ENCODE assay signal across 12 cellular contexts in the genomic region with DNA sequence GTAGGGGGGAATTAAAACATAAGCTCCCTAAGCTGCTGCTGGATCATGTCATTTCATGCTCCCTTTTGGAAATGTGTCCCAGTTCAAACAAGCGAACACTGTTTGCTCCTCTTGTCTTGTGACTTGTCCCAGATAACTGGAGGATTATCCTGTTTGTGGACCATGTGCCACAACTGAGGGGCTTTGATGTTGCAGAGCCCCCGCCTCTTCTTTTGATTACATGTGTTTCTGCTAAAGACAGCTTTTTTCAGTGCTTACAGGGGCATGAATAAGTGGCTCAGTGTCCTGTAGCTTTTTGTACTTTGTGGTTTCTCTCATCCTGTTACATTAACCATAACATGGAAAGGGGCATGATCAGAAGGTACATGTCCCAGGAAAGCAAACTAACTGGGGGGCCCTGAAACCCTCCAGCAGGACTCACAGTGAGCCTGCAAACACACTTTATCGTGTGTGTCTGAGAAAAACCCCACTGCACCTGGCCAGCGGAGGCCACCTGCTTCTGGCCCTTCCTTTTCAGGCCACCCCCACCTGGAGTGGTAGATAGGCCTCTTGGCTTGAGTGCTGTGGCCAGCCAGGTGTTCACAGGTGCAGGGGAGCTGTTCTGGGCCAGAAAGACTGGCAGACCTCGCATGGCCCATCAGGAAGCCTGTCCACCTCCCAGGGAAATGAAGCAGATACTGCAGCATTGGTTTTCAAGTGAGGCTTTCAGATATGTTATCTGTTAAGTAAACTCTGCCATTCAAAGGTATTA.
DNase-seq lines count a peak whose midpoint lies in the region; ATAC-seq and TF ChIP-seq lines count a peak whose summit lies in the region.
"Had no signal": no experiment of that assay in that cellular context is flagged by ENCODE, and none has a peak within 500 bp of the region (broad histone marks: within the 10 kb centered on the region; RNA-seq: fewer than 3 reads in every experiment).

No MANE protein-coding gene starts in this region.

- DNase-seq in Ammon's horn (ENCODE audit: low spot score) (peak; percentile 72), NCI-H2107 treated with DMSO at 0.1 percent for 48 hours (lab: John Stamatoyannopoulos, UW; ENCODE audit: unreplicated experiment) (peak; percentile 91), endodermal cell (peak; percentile 57), osteoblast (ENCODE audit: insufficient read length, low spot score, missing footprints) (no peak)
- DNase-seq in natural killer cell treated with Interleukin-12 subunit alpha and Interleukin-12 subunit beta and Interleukin-15 and Interleukin-18, amount 100 ng/mL, for 72 hours (ENCODE audit: low spot score): no peak
- DNase-seq: spleen; stimulated activated naive CD8-positive, alpha-beta T cell treated with anti-CD3 and anti-CD28 coated beads, Interleukin-15, amount 100 ng/mL, for 72 hours had no signal

- peaks cover 2% of the 10 kb centered on the region for H3K36me3 Mint-ChIP-seq in endodermal cell (ENCODE audit: low read depth)
- no peaks in the 10 kb centered on the region for H3K36me3 Mint-ChIP-seq in natural killer cell treated with Interleukin-12 subunit alpha and Interleukin-12 subunit beta and Interleukin-15 and Interleukin-18, amount 100 ng/mL, for 72 hours

- H3K4me3 ChIP-seq in endodermal cell (ENCODE audit: low read length): no peak overlapping the region
- H3K4me3 ChIP-seq in osteoblast (ENCODE audit: insufficient read depth, low read length): no peak overlapping the region
- H3K4me3 ChIP-seq: K562, SJSA1, spleen had no signal

- 85 to 92% methylated on average over 2 to 5 of the region's 5 CpGs for WGBS in endodermal cell (ENCODE audit: insufficient coverage in 1 of 2, insufficient read length in 1 of 2), 2 experiments

- H3K4me3 Mint-ChIP-seq in endodermal cell: no peak overlapping the region
- H3K4me3 Mint-ChIP-seq in natural killer cell treated with Interleukin-12 subunit alpha and Interleukin-12 subunit beta and Interleukin-15 and Interleukin-18, amount 100 ng/mL, for 72 hours: no peak overlapping the region
- H3K4me3 Mint-ChIP-seq: stimulated activated naive CD8-positive, alpha-beta T cell treated with anti-CD3 and anti-CD28 coated beads, Interleukin-15, amount 100 ng/mL, for 72 hours had no signal

- H3K27ac ChIP-seq in endodermal cell (ENCODE audit: low read depth, low read length): no peak overlapping the region
- H3K27ac ChIP-seq in osteoblast (ENCODE audit: low read depth, low read length): peak overlapping the region; percentile 62
- H3K27ac ChIP-seq: SJSA1, spleen had no signal

- peaks cover 42% of the 10 kb centered on the region for H3K27me3 Mint-ChIP-seq in endodermal cell (ENCODE audit: insufficient read depth)
- H3K27me3 Mint-ChIP-seq in natural killer cell treated with Interleukin-12 subunit alpha and Interleukin-12 subunit beta and Interleukin-15 and Interleukin-18, amount 100 ng/mL, for 72 hours: no peaks in the 10 kb centered on the region
- H3K27me3 Mint-ChIP-seq: stimulated activated naive CD8-positive, alpha-beta T cell treated with anti-CD3 and anti-CD28 coated beads, Interleukin-15, amount 100 ng/mL, for 72 hours had no signal

- TF ChIP-seq CTCF in endodermal cell (conservative IDR thresholded peaks at IDR 0.05) (no peak), osteoblast (IDR thresholded peaks at IDR 0.05; ENCODE audit: extremely low read depth, low read depth, low read length) (no peak)

- H4K20me1 ChIP-seq in osteoblast (ENCODE audit: insufficient read depth, low read length): peaks cover 66% of the 10 kb centered on the region

- no peak overlapping the region for H3K27ac Mint-ChIP-seq in endodermal cell
- H3K27ac Mint-ChIP-seq in natural killer cell treated with Interleukin-12 subunit alpha and Interleukin-12 subunit beta and Interleukin-15 and Interleukin-18, amount 100 ng/mL, for 72 hours: no peak overlapping the region
- H3K27ac Mint-ChIP-seq: stimulated activated naive CD8-positive, alpha-beta T cell treated with anti-CD3 and anti-CD28 coated beads, Interleukin-15, amount 100 ng/mL, for 72 hours had no signal

- H3K9me3 Mint-ChIP-seq in endodermal cell: no peaks in the 10 kb centered on the region
- H3K9me3 Mint-ChIP-seq in natural killer cell treated with Interleukin-12 subunit alpha and Interleukin-12 subunit beta and Interleukin-15 and Interleukin-18, amount 100 ng/mL, for 72 hours: no peaks in the 10 kb centered on the region
- H3K9me3 Mint-ChIP-seq: stimulated activated naive CD8-positive, alpha-beta T cell treated with anti-CD3 and anti-CD28 coated beads, Interleukin-15, amount 100 ng/mL, for 72 hours had no signal

- ATAC-seq in HG02588 (IDR thresholded peaks at IDR 0.05; ENCODE audit: unreplicated experiment): no peak
- ATAC-seq in HG03135 (IDR thresholded peaks at IDR 0.05; ENCODE audit: unreplicated experiment): no peak
- no peak for ATAC-seq in GM21576 (IDR thresholded peaks at IDR 0.05; ENCODE audit: unreplicated experiment)
- ATAC-seq in natural killer cell treated with Interleukin-12 subunit alpha and Interleukin-12 subunit beta and Interleukin-15 and Interleukin-18, amount 100 ng/mL, for 72 hours: no peak
- ATAC-seq: stimulated activated naive CD8-positive, alpha-beta T cell treated with anti-CD3 and anti-CD28 coated beads, Interleukin-15, amount 100 ng/mL, for 72 hours had no signal

- peaks cover 96% of the 10 kb centered on the region for H3K79me2 ChIP-seq in osteoblast (ENCODE audit: insufficient read depth, low read length)

- H3K4me2 ChIP-seq in osteoblast (ENCODE audit: insufficient read depth, low read length): no peak overlapping the region

- H3K4me1 Mint-ChIP-seq in endodermal cell: peaks cover 22% of the 10 kb centered on the region
- no peaks in the 10 kb centered on the region for H3K4me1 Mint-ChIP-seq in natural killer cell treated with Interleukin-12 subunit alpha and Interleukin-12 subunit beta and Interleukin-15 and Interleukin-18, amount 100 ng/mL, for 72 hours (ENCODE audit: low read depth in 2 of 2)
- H3K4me1 Mint-ChIP-seq: stimulated activated naive CD8-positive, alpha-beta T cell treated with anti-CD3 and anti-CD28 coated beads, Interleukin-15, amount 100 ng/mL, for 72 hours had no signal

- H3K36me3 ChIP-seq in endodermal cell (ENCODE audit: control insufficient read depth, insufficient read depth, low read length) (no peaks in the 10 kb centered on the region), osteoblast (ENCODE audit: insufficient read depth, low read length) (peaks cover 84% of the 10 kb centered on the region)

- no peaks in the 10 kb centered on the region for H3K9me3 ChIP-seq in endodermal cell (ENCODE audit: control insufficient read depth, low read length)
- no peaks in the 10 kb centered on the region for H3K9me3 ChIP-seq in osteoblast (ENCODE audit: low read depth, low read length)
- H3K9me3 ChIP-seq: SJSA1, spleen had no signal

- H3K9ac ChIP-seq in endodermal cell (ENCODE audit: extremely low read depth, low read length, poor library complexity, severe bottlenecking): no peak overlapping the region

- H2AFZ ChIP-seq in osteoblast (ENCODE audit: low read length): no peak overlapping the region

- H3K27me3 ChIP-seq in endodermal cell (ENCODE audit: control insufficient read depth, insufficient read depth, low read length, poor library complexity, severe bottlenecking) (peaks cover 55% of the 10 kb centered on the region), osteoblast (ENCODE audit: insufficient read depth, low read length) (no peaks in the 10 kb centered on the region)
- H3K27me3 ChIP-seq: SJSA1, spleen had no signal

- peaks cover 24% of the 10 kb centered on the region for H3K4me1 ChIP-seq in endodermal cell (ENCODE audit: control insufficient read depth, insufficient read depth, low read length)
- peaks cover 63% of the 10 kb centered on the region for H3K4me1 ChIP-seq in osteoblast (ENCODE audit: insufficient read depth, low read length)

Comparison
In these comparisons a context has a peak if more than half of its experiments do, and no peak if none do; other contexts are left out.
1. DNase-seq: peak in Ammon's horn (single experiment), NCI-H2107 treated with DMSO at 0.1 percent for 48 hours (single experiment) and endodermal cell (single experiment); none in osteoblast (single experiment) and natural killer cell treated with Interleukin-12 subunit alpha and Interleukin-12 subunit beta and Interleukin-15 and Interleukin-18, amount 100 ng/mL, for 72 hours (single experiment).